ENCODE assay signal across 21 cellular contexts in genomic region chr4:94177822-94178221, GRCh38.
"Had no signal": no experiment of that assay in that cellular context is flagged by ENCODE, and none has a peak within 500 bp of the region (broad histone marks: within the 10 kb centered on the region; RNA-seq: fewer than 3 reads in every experiment).

No MANE protein-coding gene starts in this region.

- H3K4me1 Mint-ChIP-seq: activated CD4-positive, alpha-beta T cell treated with anti-CD3 and anti-CD28 coated beads, Interleukin-2, amount 10 ng/mL, durations not matched to agents 7 days and 5 days had no signal

- H3K27ac Mint-ChIP-seq: activated CD4-positive, alpha-beta memory T cell treated with anti-CD3 and anti-CD28 coated beads for 36 hours; activated CD4-positive, alpha-beta T cell treated with anti-CD3 and anti-CD28 coated beads, Interleukin-2, amount 10 ng/mL, durations not matched to agents 7 days and 5 days; activated naive CD4-positive, alpha-beta T cell treated with anti-CD3 and anti-CD28 coated beads for 36 hours; activated naive CD8-positive, alpha-beta T cell had no signal

- H3K36me3 Mint-ChIP-seq: activated CD4-positive, alpha-beta memory T cell treated with anti-CD3 and anti-CD28 coated beads for 36 hours; activated naive CD8-positive, alpha-beta T cell had no signal

- ATAC-seq: activated T-cell treated with anti-CD3 and anti-CD28 coated beads, Interleukin-2, amount 50 U/mL, for 4 hours had no signal

- H3K4me3 Mint-ChIP-seq: activated CD4-positive, alpha-beta memory T cell treated with anti-CD3 and anti-CD28 coated beads for 36 hours; activated CD4-positive, alpha-beta T cell treated with anti-CD3 and anti-CD28 coated beads, Interleukin-2, amount 10 ng/mL, durations not matched to agents 7 days and 5 days; activated naive CD4-positive, alpha-beta T cell treated with anti-CD3 and anti-CD28 coated beads for 36 hours; activated naive CD8-positive, alpha-beta T cell; activated T-cell treated with anti-CD3 and anti-CD28 coated beads, Interleukin-2, amount 50 U/mL, for 4 hours had no signal

- DNase-seq: activated CD4-positive, alpha-beta memory T cell treated with anti-CD3 and anti-CD28 coated beads for 36 hours; activated CD4-positive, alpha-beta T cell treated with anti-CD3 and anti-CD28 coated beads, Interleukin-2, amount 10 ng/mL, durations not matched to agents 7 days and 5 days; activated CD4-positive, CD25-positive, alpha-beta regulatory T cell; activated CD8-positive, alpha-beta memory T cell treated with anti-CD3 and anti-CD28 coated beads for 24 hours; activated effector memory CD4-positive, alpha-beta T cell treated with anti-CD3 and anti-CD28 coated beads, Interleukin-2, amount 50 U/mL, for 16 hours; activated naive CD4-positive, alpha-beta T cell treated with anti-CD3 and anti-CD28 coated beads for 36 hours; activated T-cell treated with anti-CD3 and anti-CD28 coated beads, Interleukin-2, amount 50 U/mL, for 4 hours; amygdala; Kasumi-1; KBM-7; NCI-H1048; NCI-H146; NCI-H1930; NCI-H2171; NCI-H226; NCI-H526; NCI-H82; SIG-M5; T-helper 2 cell; T1000 had no signal

- H3K9me3 Mint-ChIP-seq: activated CD4-positive, alpha-beta memory T cell treated with anti-CD3 and anti-CD28 coated beads for 36 hours; activated CD4-positive, alpha-beta T cell treated with anti-CD3 and anti-CD28 coated beads, Interleukin-2, amount 10 ng/mL, durations not matched to agents 7 days and 5 days; activated naive CD4-positive, alpha-beta T cell treated with anti-CD3 and anti-CD28 coated beads for 36 hours; activated T-cell treated with anti-CD3 and anti-CD28 coated beads, Interleukin-2, amount 50 U/mL, for 4 hours had no signal
